10 cellular contexts compared by ENCODE assay signal in the genomic region with DNA sequence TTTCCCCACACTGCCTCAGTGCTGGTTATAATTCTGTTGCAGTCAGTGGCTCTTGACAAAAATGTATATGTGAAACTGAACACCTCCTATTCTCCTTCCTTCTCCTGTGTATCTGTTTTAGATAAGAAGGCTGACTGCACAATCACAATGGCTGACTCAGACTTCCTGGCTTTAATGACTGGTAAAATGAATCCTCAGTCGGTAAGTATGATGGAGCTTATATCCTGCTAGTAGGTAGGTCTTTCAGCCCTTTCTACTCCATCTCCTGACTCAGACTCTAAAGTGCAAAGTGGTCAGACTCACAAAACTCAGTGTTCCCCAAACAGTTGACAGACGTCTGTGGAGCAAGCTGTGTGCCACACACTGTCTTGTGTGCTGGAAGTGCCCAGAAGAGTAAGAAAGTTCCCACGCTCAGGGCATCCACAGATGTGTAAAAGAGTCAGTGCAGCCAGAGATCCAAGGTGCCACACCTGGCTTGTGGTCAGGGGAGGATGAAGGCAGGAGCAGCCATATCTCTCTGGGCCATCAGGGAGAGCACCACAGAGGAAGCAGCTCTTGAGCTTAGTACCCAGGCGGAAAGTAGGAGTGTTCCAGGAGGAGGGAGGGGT. TPM values are rescaled to one million over a fixed set of nuclear protein-coding genes. Genes with fewer than 3 reads are reported as not detected.
DNase-seq lines count a peak whose midpoint lies in the region; ATAC-seq and TF ChIP-seq lines count a peak whose summit lies in the region.
"Had no signal": no experiment of that assay in that cellular context is flagged by ENCODE, and none has a peak within 500 bp of the region (broad histone marks: within the 10 kb centered on the region; RNA-seq: fewer than 3 reads in every experiment).

No MANE protein-coding gene starts in this region.

- TF ChIP-seq CTCF in A673 (conservative IDR thresholded peaks at IDR 0.05; ENCODE audit: low read depth, low read length), result no peak
- TF ChIP-seq CTCF in fibroblast of villous mesenchyme (IDR thresholded peaks at IDR 0.05; ENCODE audit: insufficient read depth, low read depth, low read length), result no peak

- peak; percentile 82 for DNase-seq in A673 (ENCODE audit: low spot score)
- DNase-seq in H4 (ENCODE audit: low spot score), result peak; percentile 41
- peak; percentile 80 for DNase-seq in fibroblast of villous mesenchyme (ENCODE audit: low read depth)
- no peak for DNase-seq in MV-4-11 (lab: John Stamatoyannopoulos, UW)
- DNase-seq in NCI-H2171 (lab: John Stamatoyannopoulos, UW), result no peak
- DNase-seq: stimulated activated naive CD4-positive, alpha-beta T cell had no signal

- ATAC-seq in SK-N-SH treated with all-trans-retinoic acid at 6 μM for 48 hours (peak; percentile 71), GM21737 (IDR thresholded peaks at IDR 0.05; ENCODE audit: unreplicated experiment) (no peak), GM18511 (IDR thresholded peaks at IDR 0.05; ENCODE audit: unreplicated experiment) (no peak)

- H3K27ac ChIP-seq in A673 (ENCODE audit: low read depth, low read length, poor library complexity, severe bottlenecking), result peak overlapping the region; percentile 29

- CTCF ChIA-PET in A673 (lab: Charles Lee), result no interaction called here

- no peaks in the 10 kb centered on the region for H3K36me3 ChIP-seq in A673 (ENCODE audit: insufficient read depth, low read length, poor library complexity, severe bottlenecking)

- H3K4me3 ChIP-seq in A673 (ENCODE audit: low read depth, low read length, poor library complexity, severe bottlenecking) (no peak overlapping the region), fibroblast of villous mesenchyme (ENCODE audit: low read depth, low read length) (no peak overlapping the region)

- POLR2A ChIA-PET in A673 (lab: Charles Lee; ENCODE audit: low non-redundant PET), result no interaction called here

- H3K4me1 ChIP-seq in A673 (ENCODE audit: insufficient read depth, low read length, poor library complexity, severe bottlenecking), result peaks cover 54% of the 10 kb centered on the region

- intact Hi-C loops in A673 (cut with micrococcal nuclease; ENCODE audit: unreplicated experiment), result no loop called here

- H3K9me3 ChIP-seq in A673 (ENCODE audit: low read depth, low read length, poor library complexity, severe bottlenecking), result no peaks in the 10 kb centered on the region

- no TSS peak for BruUV-seq in A673 (replicated peaks; lab: Mats Ljungman, UMichigan)

- no peaks in the 10 kb centered on the region for H3K27me3 ChIP-seq in A673 (replicated peaks; ENCODE audit: insufficient read depth, low read depth, low read length, poor library complexity)

TF ChIP-seq in SK-N-SH treated with all-trans-retinoic acid at 6 μM for 48 hours, 23 proteins besides CTCF, POLR2A, EP300 and RAD21:
- TF ChIP-seq OSR1 (CRISPR knock-in tag; IDR thresholded peaks at IDR 0.05) (no peak), ZFP3 (CRISPR knock-in tag; IDR thresholded peaks at IDR 0.05) (peak; percentile 46; the same call in 1 of the 2 replicates), ZNF565 (CRISPR knock-in tag; conservative IDR thresholded peaks at IDR 0.05; ENCODE audit: low read depth) (no peak), ESRRG (CRISPR knock-in tag; IDR thresholded peaks at IDR 0.05) (no peak), ISL1 (CRISPR knock-in tag; IDR thresholded peaks at IDR 0.05) (peak; percentile 36; the same call in 1 of the 2 replicates), ZNF8 (CRISPR knock-in tag; IDR thresholded peaks at IDR 0.05) (no peak)

RNA-seq across cellular contexts. Expression of a gene that starts 14.2 kb away (rescaled TPM):
- 0.17 TPM in 1 of 2 replicates, not detected in the other for total RNA-seq in A673 (2021)
- total RNA-seq in H4 (2014; rRNA removed; shearing (Covaris generic)), result 0.10 TPM in 1 of 2 replicates, not detected in the other
- total RNA-seq in fibroblast of villous mesenchyme, result 8.7 and 9.1 TPM in 2 replicates
- total RNA-seq: G401 had no signal

Comparison
In these comparisons a context has a peak if more than half of its experiments do, and no peak if none do; other contexts are left out.
1. DNase-seq: peak in A673 (single experiment), H4 (single experiment) and fibroblast of villous mesenchyme (single experiment); none in MV-4-11 (single experiment) and NCI-H2171 (single experiment).